9 cellular contexts compared by ENCODE assay signal in the genomic region with DNA sequence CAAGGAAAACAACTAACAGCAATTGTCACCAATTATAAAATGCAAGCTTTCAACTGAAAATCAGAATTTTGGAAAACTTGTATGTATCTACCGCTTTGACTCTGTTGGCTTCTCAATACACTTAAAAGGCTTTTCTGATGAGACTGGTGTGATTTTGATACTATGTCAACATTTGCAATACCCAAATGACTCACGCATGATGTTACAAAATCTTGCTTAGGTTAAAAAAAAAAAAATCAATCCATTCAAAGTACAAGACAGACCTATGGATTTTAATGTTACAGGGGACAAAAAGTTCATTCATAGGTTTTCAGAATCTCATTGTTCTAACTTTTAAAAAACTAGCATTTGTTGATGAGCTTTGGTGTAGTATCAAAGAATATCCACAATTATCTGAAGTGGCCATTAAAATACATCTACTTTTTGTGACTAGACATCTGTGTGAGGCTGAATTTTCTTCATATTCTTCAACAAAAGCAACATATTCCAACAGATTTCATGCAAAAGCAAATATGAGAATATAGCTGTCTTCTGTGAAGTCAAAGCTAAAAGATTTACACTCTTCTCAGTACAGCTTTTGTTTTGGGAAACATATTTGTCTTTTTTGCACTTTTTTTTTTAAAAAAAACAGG. TPM values are rescaled to one million over a fixed set of nuclear protein-coding genes. Genes with fewer than 3 reads are reported as not detected.
DNase-seq lines count a peak whose midpoint lies in the region; ATAC-seq, FAIRE-seq and TF ChIP-seq lines count a peak whose summit lies in the region.
"Had no signal": no experiment of that assay in that cellular context is flagged by ENCODE, and none has a peak within 500 bp of the region (broad histone marks: within the 10 kb centered on the region; RNA-seq: fewer than 3 reads in every experiment).

No MANE protein-coding gene starts in this region.

- peaks cover 0 to 29% (median 2%) of the 10 kb centered on the region in 3 donors for H3K36me3 Mint-ChIP-seq in CD8-positive, alpha-beta memory T cell
- H3K36me3 Mint-ChIP-seq in activated B cell treated with CpG ODN at 0.5 μM for 24 hours (ENCODE audit: low read depth) = peaks cover 51% of the 10 kb centered on the region

- H3K79me2 ChIP-seq in HepG2 (ENCODE audit: insufficient read depth, low read length) = peaks cover 97% of the 10 kb centered on the region

- no peaks in the 10 kb centered on the region for H3K9me3 ChIP-seq in CD8-positive, alpha-beta memory T cell (ENCODE audit: low read length)
- H3K9me3 ChIP-seq in HepG2 (ENCODE audit: low read length) = no peaks in the 10 kb centered on the region

- H2AFZ ChIP-seq in HepG2 (ENCODE audit: low read length) = no peak overlapping the region

- CTCF ChIA-PET in CD8-positive, alpha-beta memory T cell (lab: Charles Lee) = interaction anchor here (0.9 to 2.5 kb wide), 3 partner anchors 12 to 53 kb away, joined by 3 to 9 read pairs (median 5); partner anchors contain the start of gene WBP4
- CTCF ChIA-PET in activated B cell treated with CpG ODN at 0.5 μM for 24 hours (lab: Charles Lee) (interaction anchor here (0.8 to 1.5 kb wide), 3 partner anchors 34 to 46 kb away, joined by 3 read pairs; no protein-coding TSS in a partner anchor), HepG2 (lab: Yijun Ruan, JAX; ENCODE audit: low intra/inter-chr PET ratio, low total read pairs) (interaction anchor here (1.3 kb wide), 1 partner anchor 46 kb away, joined by 3 read pairs; no protein-coding TSS in a partner anchor)

- peak overlapping the region; percentile 54 for H3K9ac ChIP-seq in HepG2 (ENCODE audit: insufficient read depth, low read depth, low read length)

- H3K9me3 Mint-ChIP-seq in CD8-positive, alpha-beta memory T cell = no peaks in the 10 kb centered on the region
- no peaks in the 10 kb centered on the region for H3K9me3 Mint-ChIP-seq in activated B cell treated with CpG ODN at 0.5 μM for 24 hours

- peak; percentile 50 to 96; a peak in 3 of 4 replicates for TF ChIP-seq EP300 in HepG2 (IDR thresholded peaks at IDR 0.05; ENCODE audit: low read depth in 2 of 2, low read length in 2 of 2)
- TF ChIP-seq EP300 in HepG2 (CRISPR knock-in tag; IDR thresholded peaks at IDR 0.05; ENCODE audit: borderline replicate concordance) = peak; percentile 71; the same call in 1 of the 2 replicates

- no peak for DNase-seq in CD8-positive, alpha-beta memory T cell
- DNase-seq in HS-27A (ENCODE audit: low read depth) (peak; percentile 23), activated B cell treated with CpG ODN at 0.5 μM for 24 hours (no peak), HepG2 (ENCODE audit: low spot score) (peak; percentile 93), A172 (ENCODE audit: low spot score) (no peak), lower leg skin (ENCODE audit: low spot score in 2 of 2) (no peak), NCI-H524 treated with DMSO at 0.1 percent for 48 hours (lab: John Stamatoyannopoulos, UW) (no peak)
- no peak for DNase-seq in stimulated activated CD4-positive, alpha-beta T cell treated with anti-CD3 and anti-CD28 coated beads, Interleukin-1b, Interleukin-23, amount 100 ng/mL, for 48 hours

- intact Hi-C loops in activated B cell treated with CpG ODN at 0.5 μM for 24 hours (cut with micrococcal nuclease) (no loop called here), HepG2 (cut with micrococcal nuclease; ENCODE audit: unreplicated experiment) (loop anchor here (10.0 kb wide), 1 partner anchor 114 kb away; no protein-coding TSS in a partner anchor), lower leg skin (cut with DNase I; ENCODE audit: low total_unique reads) (no loop called here)

- H4K20me1 ChIP-seq in HepG2 (ENCODE audit: insufficient read depth, low read length) = no peaks in the 10 kb centered on the region

- H3K36me3 ChIP-seq in CD8-positive, alpha-beta memory T cell (ENCODE audit: insufficient read depth, low read length) = no peaks in the 10 kb centered on the region
- no peaks in the 10 kb centered on the region for H3K36me3 ChIP-seq in HepG2 (replicated peaks in 1 of 2; ENCODE audit: control insufficient read depth in 1 of 2, insufficient read depth in 2 of 2, low read length in 2 of 2)

- POLR2A ChIA-PET in CD8-positive, alpha-beta memory T cell (lab: Charles Lee) = interaction anchor here (1.2 to 2.0 kb wide), 2 partner anchors 11 to 53 kb away, joined by 3 to 7 read pairs; partner anchors contain the start of genes ELF1 and WBP4
- POLR2A ChIA-PET in activated B cell treated with CpG ODN at 0.5 μM for 24 hours (lab: Charles Lee) = interaction anchor here (0.7 to 5.4 kb wide), 4 partner anchors 9 to 52 kb away, joined by 3 to 59 read pairs (median 4); partner anchors contain the start of gene ELF1
- POLR2A ChIA-PET in HepG2 (lab: Yijun Ruan, JAX) = interaction anchor here (0.9 to 2.4 kb wide), 4 partner anchors 10 to 52 kb away, joined by 3 to 22 read pairs (median 8); partner anchors contain the start of genes ELF1 and WBP4

- in situ Hi-C loops in HepG2 (cut with HindIII; ENCODE audit: extremely low pct_ligation_motif_present, low pct_unique_long_range_greater_than_20kb) = no loop called here

- no peaks in the 10 kb centered on the region for H3K27me3 ChIP-seq in CD8-positive, alpha-beta memory T cell (ENCODE audit: insufficient read depth, low read length, poor library complexity, severe bottlenecking)
- H3K27me3 ChIP-seq in HepG2 (ENCODE audit: control insufficient read depth in 1 of 2, insufficient read depth in 2 of 2, low read length in 2 of 2) = no peaks in the 10 kb centered on the region

- 4% methylated on average over 2 of the region's 2 CpGs for WGBS in HepG2 (ENCODE audit: low lambda C conversion rate)
- 59 to 71% methylated on average over 2 of the region's 2 CpGs for WGBS in lower leg skin, 2 donors

- TF ChIP-seq CTCF in activated B cell treated with CpG ODN at 0.5 μM for 24 hours (IDR thresholded peaks at IDR 0.05) (no peak), HepG2 (CRISPR knock-in tag; IDR thresholded peaks at IDR 0.05) (no peak), lower leg skin (IDR thresholded peaks at IDR 0.05) (no peak)

- H3K27me3 Mint-ChIP-seq in CD8-positive, alpha-beta memory T cell = no peaks in the 10 kb centered on the region
- no peaks in the 10 kb centered on the region for H3K27me3 Mint-ChIP-seq in activated B cell treated with CpG ODN at 0.5 μM for 24 hours

- peak overlapping the region; percentile 82 for H3K4me2 ChIP-seq in HepG2 (ENCODE audit: low read depth, low read length)

- peak overlapping the region; percentile 38 to 83 (median 60) for H3K27ac Mint-ChIP-seq in CD8-positive, alpha-beta memory T cell
- peak overlapping the region; percentile 74 for H3K27ac Mint-ChIP-seq in activated B cell treated with CpG ODN at 0.5 μM for 24 hours

- peaks cover 73 to 90% (median 89%) of the 10 kb centered on the region in 3 donors for H3K4me1 Mint-ChIP-seq in CD8-positive, alpha-beta memory T cell
- H3K4me1 Mint-ChIP-seq in activated B cell treated with CpG ODN at 0.5 μM for 24 hours = peaks cover 75% of the 10 kb centered on the region

- H3K4me3 ChIP-seq in CD8-positive, alpha-beta memory T cell (ENCODE audit: low read length) = peak overlapping the region; percentile 29
- H3K4me3 ChIP-seq in HepG2 (replicated peaks in 1 of 3; ENCODE audit: insufficient read depth in 1 of 3, low read depth in 2 of 3, low read length in 3 of 3) = peak overlapping the region in 2 of 3 experiments; percentile 11 to 34; a peak in 2 of 6 replicates
- no peak overlapping the region for H3K4me3 ChIP-seq in lower leg skin (ENCODE audit: low read depth, poor library complexity, severe bottlenecking)

- ATAC-seq in activated B cell treated with CpG ODN at 0.5 μM for 24 hours (ENCODE audit: low read depth) (no peak), HepG2 (peak; percentile 88)

- H3K27ac ChIP-seq in CD8-positive, alpha-beta memory T cell (ENCODE audit: low read depth, low read length) = no peak overlapping the region
- H3K27ac ChIP-seq in HepG2 (ENCODE audit: extremely low read length, insufficient read depth, low read length) = peak overlapping the region; percentile 91

- no peak for TF ChIP-seq RAD21 in HepG2 (CRISPR knock-in tag; IDR thresholded peaks at IDR 0.05)

- no TSS peak for BruUV-seq in HepG2 (replicated peaks; lab: Mats Ljungman, UMichigan)

- H3K4me3 Mint-ChIP-seq in CD8-positive, alpha-beta memory T cell = peak overlapping the region; percentile 8 to 75 (median 35)
- peak overlapping the region; percentile 29 for H3K4me3 Mint-ChIP-seq in activated B cell treated with CpG ODN at 0.5 μM for 24 hours

- TF ChIP-seq POLR2A in HepG2 (IDR thresholded peaks at IDR 0.05; ENCODE audit: insufficient read depth in 1 of 2, low read depth in 2 of 2, low read length in 2 of 2) (no peak), lower leg skin (IDR thresholded peaks at IDR 0.05) (no peak)

- peaks cover 69% of the 10 kb centered on the region for H3K4me1 ChIP-seq in CD8-positive, alpha-beta memory T cell (ENCODE audit: insufficient read depth, low read length)
- H3K4me1 ChIP-seq in HepG2 (ENCODE audit: insufficient read depth, low read length) = peaks cover 88% of the 10 kb centered on the region

- peak; percentile 86 for FAIRE-seq in HepG2 (lab: Jason Lieb, UNC)
- FAIRE-seq: colon had no signal

RNA-seq across cellular contexts. Expression of gene ELF1, which starts 10.7 kb away (rescaled TPM):
- 10 to 100 TPM; 76.8 to 77.6 TPM for total RNA-seq in CD8-positive, alpha-beta memory T cell
- polyA plus RNA-seq in CD8-positive, alpha-beta memory T cell = 139 TPM
- total RNA-seq in activated B cell treated with CpG ODN at 0.5 μM for 24 hours = 129 and 136 TPM in 2 replicates
- 71.5 and 91.5 TPM in 2 replicates for total RNA-seq in HepG2 (2016; rRNA removed; fragmentation: Illumina TruSeq; extraction: Trizol)
- 12.1 and 14.2 TPM in 2 replicates for total RNA-seq in HepG2 (2016; cell fraction: cytosol; rRNA removed; fragmentation: Illumina TruSeq; extraction: Trizol; ENCODE audit: low read depth)
- 70.6 and 87.4 TPM in 2 replicates for total RNA-seq in HepG2 (2016; cell fraction: insoluble cytoplasmic fraction; rRNA removed; fragmentation: Illumina TruSeq; extraction: Trizol)
- total RNA-seq in HepG2 (2016; cell fraction: membrane; rRNA removed; fragmentation: Illumina TruSeq; extraction: Trizol) = 24.5 and 26.2 TPM in 2 replicates
- 78.4 and 79.2 TPM in 2 replicates for total RNA-seq in HepG2 (2016; cell fraction: nucleus; rRNA removed; fragmentation: Illumina TruSeq; extraction: Trizol)
- polyA plus RNA-seq in HepG2 (2011; rRNA removed) = 24.6 and 26.5 TPM in 2 replicates
- polyA plus RNA-seq in HepG2 (2011; cell fraction: cytosol; rRNA removed) = 14.1 and 18.0 TPM in 2 replicates
- polyA plus RNA-seq in HepG2 (2011; cell fraction: nucleus; rRNA removed) = 15.7 and 16.1 TPM in 2 replicates
- 28.9 and 32.2 TPM in 2 replicates for polyA plus RNA-seq in HepG2 (2012)
- polyA plus RNA-seq in HepG2 (2016; cell fraction: cytosol; fragmentation: Illumina TruSeq; extraction: Trizol; ENCODE audit: low read depth) = 1.6 and 1.9 TPM in 2 replicates
- polyA plus RNA-seq in HepG2 (2016; cell fraction: insoluble cytoplasmic fraction; fragmentation: Illumina TruSeq; extraction: Trizol; ENCODE audit: low read depth) = 55.8 and 56.2 TPM in 2 replicates
- polyA plus RNA-seq in HepG2 (2016; cell fraction: membrane; fragmentation: Illumina TruSeq; extraction: Trizol; ENCODE audit: low read depth) = 6.4 and 6.6 TPM in 2 replicates
- 46.4 and 47.1 TPM in 2 replicates for polyA plus RNA-seq in HepG2 (2016; cell fraction: nucleus; fragmentation: Illumina TruSeq; extraction: Trizol; ENCODE audit: insufficient read depth, low read depth)
- 18.2 and 60.6 TPM in 2 replicates for polyA minus RNA-seq in HepG2 (2011; rRNA and poly(A)+ RNA removed; ENCODE audit: low replicate concordance)
- polyA minus RNA-seq in HepG2 (2011; cell fraction: cytosol; rRNA and poly(A)+ RNA removed) = 29.5 and 31.8 TPM in 2 replicates
- polyA minus RNA-seq in HepG2 (2011; cell fraction: nucleus; rRNA and poly(A)+ RNA removed) = 77.6 and 81.4 TPM in 2 replicates
- total RNA-seq in A172 (2014; rRNA removed; shearing (Covaris generic)) = 6.9 and 8.8 TPM in 2 replicates
- total RNA-seq in lower leg skin = 100 to 1,000 TPM; 112 to 137 (median 125) TPM

RNA-seq across cellular contexts. Expression of gene WBP4, which starts 52.8 kb away (rescaled TPM):
- 10 to 100 TPM; 15.5 to 15.8 TPM for total RNA-seq in CD8-positive, alpha-beta memory T cell
- 4.7 TPM for polyA plus RNA-seq in CD8-positive, alpha-beta memory T cell
- total RNA-seq in activated B cell treated with CpG ODN at 0.5 μM for 24 hours (8.6 and 9.0 TPM in 2 replicates), HepG2 (2016; rRNA removed; fragmentation: Illumina TruSeq; extraction: Trizol) (11.7 and 16.8 TPM in 2 replicates), lower leg skin (10 to 100 TPM in 2 of 4 donors, 1 to 10 TPM in 2; 7.2 to 11.2 (median 9.8) TPM)
- 1.8 and 2.7 TPM in 2 replicates for total RNA-seq in HepG2 (2016; cell fraction: cytosol; rRNA removed; fragmentation: Illumina TruSeq; extraction: Trizol; ENCODE audit: low read depth)
- 12.5 and 16.9 TPM in 2 replicates for total RNA-seq in HepG2 (2016; cell fraction: insoluble cytoplasmic fraction; rRNA removed; fragmentation: Illumina TruSeq; extraction: Trizol)
- total RNA-seq in HepG2 (2016; cell fraction: membrane; rRNA removed; fragmentation: Illumina TruSeq; extraction: Trizol) = 4.5 and 4.9 TPM in 2 replicates
- total RNA-seq in HepG2 (2016; cell fraction: nucleus; rRNA removed; fragmentation: Illumina TruSeq; extraction: Trizol) = 8.6 and 8.7 TPM in 2 replicates
- 5.6 and 6.7 TPM in 2 replicates for polyA plus RNA-seq in HepG2 (2011; rRNA removed)
- polyA plus RNA-seq in HepG2 (2011; cell fraction: cytosol; rRNA removed) = 2.7 and 3.8 TPM in 2 replicates
- polyA plus RNA-seq in HepG2 (2011; cell fraction: nucleus; rRNA removed) = 2.8 and 4.4 TPM in 2 replicates
- polyA plus RNA-seq in HepG2 (2012) = 9.8 and 11.1 TPM in 2 replicates
- 1.0 and 1.1 TPM in 2 replicates for polyA plus RNA-seq in HepG2 (2016; cell fraction: cytosol; fragmentation: Illumina TruSeq; extraction: Trizol; ENCODE audit: low read depth)
- polyA plus RNA-seq in HepG2 (2016; cell fraction: insoluble cytoplasmic fraction; fragmentation: Illumina TruSeq; extraction: Trizol; ENCODE audit: low read depth) = 18.0 and 18.9 TPM in 2 replicates
- 2.6 and 3.2 TPM in 2 replicates for polyA plus RNA-seq in HepG2 (2016; cell fraction: membrane; fragmentation: Illumina TruSeq; extraction: Trizol; ENCODE audit: low read depth)
- 14.5 and 15.5 TPM in 2 replicates for polyA plus RNA-seq in HepG2 (2016; cell fraction: nucleus; fragmentation: Illumina TruSeq; extraction: Trizol; ENCODE audit: insufficient read depth, low read depth)
- 0.91 and 1.3 TPM in 2 replicates for polyA minus RNA-seq in HepG2 (2011; rRNA and poly(A)+ RNA removed; ENCODE audit: low replicate concordance)
- 3.2 and 3.7 TPM in 2 replicates for polyA minus RNA-seq in HepG2 (2011; cell fraction: cytosol; rRNA and poly(A)+ RNA removed)
- polyA minus RNA-seq in HepG2 (2011; cell fraction: nucleus; rRNA and poly(A)+ RNA removed) = 8.1 and 9.2 TPM in 2 replicates
- total RNA-seq in A172 (2014; rRNA removed; shearing (Covaris generic)) = 10.6 and 11.9 TPM in 2 replicates

Comparison
In these comparisons a context has a peak if more than half of its experiments do, and no peak if none do; other contexts are left out.
1. DNase-seq: peak in HS-27A (single experiment) and HepG2 (single experiment); none in CD8-positive, alpha-beta memory T cell (0 of 5), activated B cell treated with CpG ODN at 0.5 μM for 24 hours (single experiment), A172 (single experiment), stimulated activated CD4-positive, alpha-beta T cell treated with anti-CD3 and anti-CD28 coated beads, Interleukin-1b, Interleukin-23, amount 100 ng/mL, for 48 hours (single experiment), lower leg skin (0 of 2) and NCI-H524 treated with DMSO at 0.1 percent for 48 hours (single experiment).